9 cellular contexts compared by ENCODE assay signal in the genomic region with DNA sequence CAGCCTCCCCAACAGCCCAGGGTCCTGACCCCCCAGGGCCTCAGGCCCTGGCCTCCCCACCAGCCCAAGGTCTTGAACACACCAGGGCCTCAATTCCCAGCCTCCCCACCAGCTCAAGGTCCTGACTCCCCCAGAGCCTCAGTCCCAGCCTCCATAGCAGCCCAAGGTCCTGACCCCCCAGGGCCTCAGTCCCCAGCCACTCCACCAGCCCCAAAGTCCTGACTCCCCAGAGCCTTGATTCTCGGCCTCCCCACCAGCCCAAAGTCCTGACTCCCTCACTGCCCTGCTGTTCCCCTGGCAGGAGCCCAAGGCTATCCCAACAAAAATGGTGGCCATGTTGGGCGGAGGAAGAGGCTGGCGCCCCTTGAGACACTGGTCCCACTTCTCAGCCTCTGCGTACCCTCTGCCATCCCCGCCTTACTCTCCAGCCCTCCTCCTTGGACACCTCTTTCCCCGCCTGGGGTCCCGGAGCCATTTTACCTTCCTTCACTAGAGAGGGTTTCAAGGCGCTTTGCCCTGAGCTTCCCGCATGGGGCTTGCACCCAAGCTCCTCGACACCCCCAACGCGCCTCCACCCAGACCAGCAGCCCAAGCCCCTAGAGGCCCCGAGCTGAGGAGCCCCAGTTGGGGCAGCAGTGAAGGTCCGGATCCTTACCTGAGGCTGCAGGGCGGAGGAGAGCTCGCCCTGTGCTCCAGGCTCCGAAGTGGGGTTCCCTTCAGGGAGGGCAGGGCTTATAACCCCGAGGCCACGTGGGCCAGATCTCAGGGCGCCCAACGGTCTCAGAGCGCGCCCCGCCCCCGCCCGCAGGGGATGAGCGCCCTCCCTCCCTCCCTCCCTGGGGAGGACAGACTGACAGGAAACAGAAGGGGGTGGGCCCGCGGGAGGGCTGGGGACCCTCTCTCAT. TPM values are rescaled to one million over a fixed set of nuclear protein-coding genes. Genes with fewer than 3 reads are reported as not detected.
DNase-seq lines count a peak whose midpoint lies in the region; ATAC-seq and TF ChIP-seq lines count a peak whose summit lies in the region.
"Had no signal": no experiment of that assay in that cellular context is flagged by ENCODE, and none has a peak within 500 bp of the region (broad histone marks: within the 10 kb centered on the region; RNA-seq: fewer than 3 reads in every experiment).

No MANE protein-coding gene starts in this region.

- DNase-seq in GM10248 (ENCODE audit: extremely low spot score) (peak; percentile 84), Karpas-422 (peak; percentile 99), cardiac septum (ENCODE audit: low spot score) (peak; percentile 91), NCI-H524 treated with DMSO at 0.1 percent for 48 hours (lab: John Stamatoyannopoulos, UW) (no peak)
- DNase-seq in activated CD8-positive, alpha-beta memory T cell treated with anti-CD3 and anti-CD28 coated beads for 24 hours: peak; percentile 98
- peak; percentile 91 to 95 for DNase-seq in stimulated activated CD4-positive, alpha-beta T cell treated with anti-CD3 and anti-CD28 coated beads, Interleukin-1b, Interleukin-23, amount 100 ng/mL, for 4 hours (ENCODE audit: low read depth in 2 of 2)

- H3K79me2 ChIP-seq in Karpas-422 (ENCODE audit: low read length): peaks cover 13% of the 10 kb centered on the region

- peak overlapping the region; percentile 98 for H3K9ac ChIP-seq in Karpas-422 (ENCODE audit: low read length)

- no peaks in the 10 kb centered on the region for H3K27me3 ChIP-seq in Karpas-422 (ENCODE audit: low read length)

- no peak for ATAC-seq in GM18517 (IDR thresholded peaks at IDR 0.05; ENCODE audit: unreplicated experiment)
- ATAC-seq in GM18861 (IDR thresholded peaks at IDR 0.05; ENCODE audit: unreplicated experiment): no peak

- H3K9me3 ChIP-seq in Karpas-422 (ENCODE audit: low read length): no peaks in the 10 kb centered on the region

- H2AFZ ChIP-seq in Karpas-422 (ENCODE audit: low read length): no peak overlapping the region

- peak overlapping the region; percentile 100 for H3K27ac ChIP-seq in Karpas-422 (ENCODE audit: low read length)

- peaks cover 76% of the 10 kb centered on the region for H3K4me1 ChIP-seq in Karpas-422 (ENCODE audit: low read length)

- CTCF ChIA-PET in GM10248 (lab: Yijun Ruan, JAX): interaction anchor here (0.8 to 3.7 kb wide), 8 partner anchors 9 to 85 kb away, joined by 3 to 14 read pairs (median 4); partner anchors contain the start of gene RNF43

- intact Hi-C loops in cardiac septum (cut with DNase I): no loop called here

- no peak for TF ChIP-seq CTCF in GM10248 (IDR thresholded peaks at IDR 0.05; ENCODE audit: control extremely low read depth, extremely low read depth, low read depth, missing control alignments)

- no peaks in the 10 kb centered on the region for H3K9me2 ChIP-seq in Karpas-422 (replicated peaks; ENCODE audit: insufficient read depth, low read length)

- H3K4me2 ChIP-seq in Karpas-422 (ENCODE audit: low read depth, low read length, poor library complexity, severe bottlenecking): peak overlapping the region; percentile 92

- H4K20me1 ChIP-seq in Karpas-422 (ENCODE audit: insufficient read depth, low read depth, low read length): peaks cover 17% of the 10 kb centered on the region; the same call in 1 of the 2 replicates

- peak overlapping the region; percentile 88 for H3K4me3 ChIP-seq in Karpas-422 (ENCODE audit: low read length)

- H3K36me3 ChIP-seq in Karpas-422 (ENCODE audit: insufficient read depth, low read length): peaks cover 22% of the 10 kb centered on the region

- POLR2A ChIA-PET in GM10248 (lab: Yijun Ruan, JAX): interaction anchor here (0.5 to 4.5 kb wide), 22 partner anchors 9 to 862 kb away, joined by 3 to 90 read pairs (median 4); partner anchors contain the start of genes RNF43 and SUPT4H1

RNA-seq across cellular contexts. Expression of gene TSPOAP1, which starts 3.5 kb away (rescaled TPM):
- total RNA-seq in Karpas-422 (2014; rRNA removed; shearing (Covaris generic); ENCODE audit: low replicate concordance): 7.8 and 14.0 TPM in 2 replicates
- total RNA-seq in cardiac septum: 10.7 TPM
- total RNA-seq: endothelial cell of umbilical vein had no signal

RNA-seq across cellular contexts. Expression of gene SUPT4H1, which starts 19.9 kb away (rescaled TPM):
- 50.2 and 64.7 TPM in 2 replicates for total RNA-seq in Karpas-422 (2014; rRNA removed; shearing (Covaris generic); ENCODE audit: low replicate concordance)
- total RNA-seq in cardiac septum: 49.4 TPM

RNA-seq across cellular contexts. Expression of gene MPO, which starts 51.3 kb away (rescaled TPM):
- not detected in 2 replicates for total RNA-seq in Karpas-422 (2014; rRNA removed; shearing (Covaris generic); ENCODE audit: low replicate concordance)
- total RNA-seq in cardiac septum: 0.94 TPM
- total RNA-seq: endothelial cell of umbilical vein had no signal
